In the genomic region with DNA sequence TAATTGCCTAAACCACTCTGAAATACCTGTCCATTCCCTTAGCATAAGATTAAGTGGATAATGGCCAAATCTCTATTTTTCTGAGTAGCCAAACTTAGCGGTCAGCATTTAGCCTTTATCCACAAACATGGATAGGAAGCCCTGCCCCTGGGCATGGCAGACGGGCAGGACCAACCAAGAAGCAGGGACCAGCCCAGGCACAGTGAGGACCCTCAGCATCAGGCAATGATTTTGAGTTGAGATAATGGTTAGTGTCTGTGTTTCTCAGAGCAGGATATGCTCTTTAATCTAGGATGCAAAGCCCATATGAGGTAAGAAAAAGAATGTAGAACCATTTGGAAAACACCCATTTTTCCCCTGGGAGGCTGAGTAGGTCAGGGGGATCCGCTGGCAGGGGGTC, we compare ENCODE assay signal across 21 cellular contexts.
A peak's percentile ranks its signal among the peaks of the same experiment; 100 is the strongest.
DNase-seq lines count a peak whose midpoint lies in the region; ATAC-seq, FAIRE-seq and TF ChIP-seq lines count a peak whose summit lies in the region.
"Had no signal": no experiment of that assay in that cellular context is flagged by ENCODE, and none has a peak within 500 bp of the region (broad histone marks: within the 10 kb centered on the region; RNA-seq: fewer than 3 reads in every experiment).

No MANE protein-coding gene starts in this region.

- POLR2A ChIA-PET in H1 (lab: Charles Lee; ENCODE audit: partially characterized antibody): no interaction called here

- 0 out of 2 replicates have a peak overlapping the region, but pooled peaks have one; percentile 49 for H2BK20ac ChIP-seq in H1 (ENCODE audit: low read length)

- H2BK120ac ChIP-seq in H1 (replicated peaks; ENCODE audit: low read depth, low read length): no peak overlapping the region

- H3K4ac ChIP-seq in H1 (replicated peaks; ENCODE audit: insufficient read length, low read depth, low read length): no peak overlapping the region

- H3K79me1 ChIP-seq in H1 (ENCODE audit: low read depth, low read length): no peaks in the 10 kb centered on the region

- H3K27me3 Mint-ChIP-seq in GM23338 (ENCODE audit: insufficient read depth, low read depth, poor library complexity) (peaks cover 7% of the 10 kb centered on the region), neural progenitor cell (ENCODE audit: insufficient read depth, low read depth) (peaks cover 2% of the 10 kb centered on the region)
- H3K27me3 Mint-ChIP-seq: B cell; CD4-positive, CD25-positive, alpha-beta regulatory T cell had no signal

- H4K91ac ChIP-seq in H1 (replicated peaks; ENCODE audit: insufficient read length, low read length): no peak overlapping the region

- H2BK15ac ChIP-seq in H1 (ENCODE audit: low read length): no peak overlapping the region; the same call in 1 of the 2 replicates

- no peak overlapping the region for H3K14ac ChIP-seq in H1 (ENCODE audit: insufficient read length)

- H3K4me3 ChIP-seq in GM23338 (no peak overlapping the region), HUES6 (ENCODE audit: low read depth, low read length) (peak overlapping the region; percentile 25; the same call in 1 of the 2 replicates), H1 (ENCODE audit: extremely low read depth in 1 of 4, insufficient read depth in 2 of 4, low read depth in 3 of 4, low read length in 4 of 4) (no peak overlapping the region), neural progenitor cell (peak overlapping the region; percentile 15)
- H3K4me3 ChIP-seq: HAP-1, K562 had no signal

- H3K79me2 ChIP-seq in GM23338 (replicated peaks; ENCODE audit: insufficient read depth) (no peaks in the 10 kb centered on the region), H1 (ENCODE audit: control insufficient read depth in 1 of 2, insufficient read depth in 2 of 2, low read length in 2 of 2) (no peaks in the 10 kb centered on the region), neural progenitor cell (ENCODE audit: low read depth) (no peaks in the 10 kb centered on the region)

- peaks cover 48% of the 10 kb centered on the region for H3K4me1 Mint-ChIP-seq in GM23338
- peaks cover 24% of the 10 kb centered on the region for H3K4me1 Mint-ChIP-seq in neural progenitor cell
- H3K4me1 Mint-ChIP-seq: B cell; CD4-positive, CD25-positive, alpha-beta regulatory T cell; CD8-positive, alpha-beta memory T cell had no signal

- no peak overlapping the region for H3K23ac ChIP-seq in H1 (ENCODE audit: insufficient read length)

- no peak for TF ChIP-seq RAD21 in H1 (IDR thresholded peaks at IDR 0.05 in 1 of 2, conservative IDR thresholded peaks at IDR 0.05 in 1 of 2; ENCODE audit: low read depth in 2 of 2, low read length in 2 of 2)

- H2AFZ ChIP-seq in GM23338 (no peak overlapping the region), H1 (ENCODE audit: low read length) (no peak overlapping the region), neural progenitor cell (replicated peaks) (peak overlapping the region; percentile 77)

- CTCF ChIA-PET in H1 (lab: Charles Lee; ENCODE audit: partially characterized antibody): no interaction called here

- H3K27me3 ChIP-seq in GM23338 (ENCODE audit: insufficient read depth) (no peaks in the 10 kb centered on the region), HUES6 (ENCODE audit: control insufficient read depth, insufficient read depth, low read length) (no peaks in the 10 kb centered on the region), H1 (replicated peaks in 1 of 4; ENCODE audit: control insufficient read depth in 3 of 4, extremely low read depth in 1 of 4, insufficient read depth in 3 of 4, low read length in 3 of 4) (no peaks in the 10 kb centered on the region), neural progenitor cell (peaks cover 14% of the 10 kb centered on the region)

- H3F3A ChIP-seq in GM23338 (replicated peaks; ENCODE audit: low read depth): no peaks in the 10 kb centered on the region
- peaks cover 17% of the 10 kb centered on the region for H3F3A ChIP-seq in neural progenitor cell (ENCODE audit: low read depth)

- H3K27ac ChIP-seq in GM23338 (ENCODE audit: low read depth) (no peak overlapping the region), HUES6 (ENCODE audit: low read depth, low read length) (no peak overlapping the region), H1 (ENCODE audit: low read depth, low read length) (no peak overlapping the region), neural progenitor cell (no peak overlapping the region)

- no peak overlapping the region for H4K5ac ChIP-seq in H1 (ENCODE audit: insufficient read length, low read depth, low read length)

- H3K27ac Mint-ChIP-seq in GM23338 (peak overlapping the region; percentile 44; the same call in 1 of the 2 replicates), neural progenitor cell (no peak overlapping the region)
- H3K27ac Mint-ChIP-seq: B cell; CD4-positive, CD25-positive, alpha-beta regulatory T cell; CD8-positive, alpha-beta memory T cell had no signal

- H3K56ac ChIP-seq in H1 (replicated peaks; ENCODE audit: insufficient read length, low read depth, low read length): peak overlapping the region; percentile 13

- ATAC-seq in GM23338: peak; percentile 16; the same call in 2 of the 3 replicates
- ATAC-seq: K562 had no signal

- no peaks in the 10 kb centered on the region for H4K20me1 ChIP-seq in GM23338 (replicated peaks; ENCODE audit: insufficient read depth)
- no peaks in the 10 kb centered on the region for H4K20me1 ChIP-seq in H1 (replicated peaks in 1 of 2; ENCODE audit: control insufficient read depth in 1 of 2, insufficient read depth in 2 of 2, low read length in 2 of 2)
- no peaks in the 10 kb centered on the region for H4K20me1 ChIP-seq in neural progenitor cell (ENCODE audit: low read depth)

- H3K36me3 ChIP-seq in GM23338 (ENCODE audit: insufficient read depth): peaks cover 6% of the 10 kb centered on the region
- H3K36me3 ChIP-seq in HUES6 (ENCODE audit: control insufficient read depth, insufficient read depth, low read length): no peaks in the 10 kb centered on the region
- no peaks in the 10 kb centered on the region for H3K36me3 ChIP-seq in H1 (ENCODE audit: control insufficient read depth in 2 of 4, insufficient read depth in 4 of 4, low read length in 3 of 4)
- no peaks in the 10 kb centered on the region for H3K36me3 ChIP-seq in neural progenitor cell
- H3K36me3 ChIP-seq: HAP-1 had no signal

- no peak for DNase-seq in GM23338 (ENCODE audit: low spot score)
- DNase-seq in H1 (ENCODE audit: low read depth in 1 of 2, low spot score in 2 of 2): no peak
- no peak for DNase-seq in neural progenitor cell (ENCODE audit: low spot score)
- no peak for DNase-seq in NCI-H146 (lab: John Stamatoyannopoulos, UW)
- no peak for DNase-seq in pons (ENCODE audit: low spot score)
- no peak for DNase-seq in GM03348 (ENCODE audit: low spot score)
- DNase-seq: C1 segment of cervical spinal cord; CD4-positive, CD25-positive, alpha-beta regulatory T cell; CD8-positive, alpha-beta memory T cell; COR-L47; DMS 273 treated with DMSO at 0.1 percent for 48 hours; DMS53; DND-41; EL; GOT3; IMR-90 had no signal

- no peak overlapping the region for H4K8ac ChIP-seq in H1 (ENCODE audit: extremely low read depth, insufficient read depth, low read length)

- FAIRE-seq in H1 (lab: Jason Lieb, UNC): no peak
- FAIRE-seq: GM12891, K562 had no signal

- TF ChIP-seq CTCF in GM23338 (conservative IDR thresholded peaks at IDR 0.05; ENCODE audit: low read depth in 2 of 2) (no peak), H1 (IDR thresholded peaks at IDR 0.05; ENCODE audit: control extremely low read depth in 1 of 3, insufficient read depth in 1 of 3, low read depth in 1 of 3, low read length in 3 of 3) (no peak), neural progenitor cell (IDR thresholded peaks at IDR 0.05) (no peak)

- H3K9ac ChIP-seq in HUES6 (ENCODE audit: low read length): no peak overlapping the region
- H3K9ac ChIP-seq in H1 (replicated peaks in 1 of 4; ENCODE audit: extremely low read depth in 1 of 4, low read depth in 3 of 4, low read length in 3 of 4): no peak overlapping the region
- no peak overlapping the region for H3K9ac ChIP-seq in neural progenitor cell

- no peaks in the 10 kb centered on the region for H3K9me3 ChIP-seq in HUES6 (ENCODE audit: control insufficient read depth, insufficient read depth, low read depth, low read length)
- H3K9me3 ChIP-seq in H1 (ENCODE audit: insufficient read depth in 2 of 2, low read depth in 1 of 2, low read length in 1 of 2): no peaks in the 10 kb centered on the region
- no peaks in the 10 kb centered on the region for H3K9me3 ChIP-seq in neural progenitor cell (ENCODE audit: low read depth)
- H3K9me3 ChIP-seq: HAP-1 had no signal

- H2BK12ac ChIP-seq in H1 (ENCODE audit: low read depth, low read length): peak overlapping the region; percentile 82; the same call in 1 of the 2 replicates

- H2BK5ac ChIP-seq in H1 (ENCODE audit: low read depth, low read length): no peak overlapping the region; the same call in 1 of the 2 replicates

- H3K18ac ChIP-seq in H1 (ENCODE audit: extremely low read depth, low read length): peak overlapping the region; percentile 54; the same call in 1 of the 2 replicates

- no peaks in the 10 kb centered on the region for H3K23me2 ChIP-seq in H1 (ENCODE audit: low read depth, low read length)

- H2AK5ac ChIP-seq in H1 (ENCODE audit: low read depth, low read length): 0 out of 2 replicates have a peak overlapping the region, but pooled peaks have one; percentile 13

- H3K4me1 ChIP-seq in GM23338 (ENCODE audit: insufficient read depth): no peaks in the 10 kb centered on the region
- peaks cover 49% of the 10 kb centered on the region for H3K4me1 ChIP-seq in HUES6 (ENCODE audit: control insufficient read depth, insufficient read depth, low read length)
- H3K4me1 ChIP-seq in H1 (replicated peaks in 1 of 4; ENCODE audit: control insufficient read depth in 3 of 4, insufficient read depth in 4 of 4, low read length in 3 of 4): peaks cover 6 to 28% (median 24%) of the 10 kb centered on the region in 4 experiments
- H3K4me1 ChIP-seq in neural progenitor cell: peaks cover 36% of the 10 kb centered on the region
- H3K4me1 ChIP-seq: HAP-1 had no signal

- H3K4me2 ChIP-seq in GM23338 (no peak overlapping the region), H1 (ENCODE audit: insufficient read depth in 1 of 2, low read depth in 2 of 2, low read length in 2 of 2) (peak overlapping the region; percentile 39 to 45; a peak in 2 of 4 replicates), neural progenitor cell (peak overlapping the region; percentile 65)

- no peaks in the 10 kb centered on the region for H3K9me2 ChIP-seq in GM23338 (ENCODE audit: insufficient read depth)

- no peak for TF ChIP-seq EP300 in H1 (IDR thresholded peaks at IDR 0.05; ENCODE audit: borderline replicate concordance in 1 of 2, low read depth in 2 of 2, low read length in 2 of 2)

- 83% methylated on average over 3 of the region's 3 CpGs; no CpG with 5 or more reads in 1 of the 2 experiments for WGBS in H1 (ENCODE audit: extremely low coverage in 1 of 2, insufficient coverage in 1 of 2, insufficient read length in 1 of 2, insufficient replicate concordance in 2 of 2, low coverage in 1 of 2, low lambda C conversion rate in 2 of 2, missing lambda C conversion rate in 1 of 2), 2 experiments

- H3K4me3 Mint-ChIP-seq in GM23338 (no peak overlapping the region), neural progenitor cell (no peak overlapping the region)
- H3K4me3 Mint-ChIP-seq: B cell; CD4-positive, CD25-positive, alpha-beta regulatory T cell had no signal

- TF ChIP-seq POLR2A in H1 (IDR thresholded peaks at IDR 0.05; ENCODE audit: control extremely low read depth in 1 of 2, low read depth in 2 of 2, low read length in 2 of 2): no peak

- no peaks in the 10 kb centered on the region for H3K9me3 Mint-ChIP-seq in GM23338
- H3K9me3 Mint-ChIP-seq in neural progenitor cell: no peaks in the 10 kb centered on the region

- H3K36me3 Mint-ChIP-seq in GM23338 (ENCODE audit: low read depth) (no peaks in the 10 kb centered on the region), neural progenitor cell (no peaks in the 10 kb centered on the region)
- H3K36me3 Mint-ChIP-seq: CD4-positive, CD25-positive, alpha-beta regulatory T cell; CD8-positive, alpha-beta memory T cell had no signal

Comparison
In these comparisons a context has a peak if more than half of its experiments do, and no peak if none do; other contexts are left out.
1. H3K4me3 ChIP-seq: peak in HUES6 (single experiment) and neural progenitor cell (single experiment); none in GM23338 (single experiment) and H1 (0 of 4).